Comparison of ENCODE assay signal across 8 cellular contexts in genomic region chr16:70432800-70433455, GRCh38. TPM values are rescaled to one million over a fixed set of nuclear protein-coding genes. Genes with fewer than 3 reads are reported as not detected.
DNase-seq lines count a peak whose midpoint lies in the region; ATAC-seq and TF ChIP-seq lines count a peak whose summit lies in the region.

No MANE protein-coding gene starts in this region.

- H3K27ac ChIP-seq in KMS-11: peak overlapping the region; percentile 39; the same call in 1 of the 2 replicates
- peak overlapping the region; percentile 15 to 84 for H3K27ac ChIP-seq in coronary artery
- no peak overlapping the region for H3K27ac ChIP-seq in trophoblast cell (ENCODE audit: low read depth, low read length)
- peak overlapping the region in 1 of 2 donors; percentile 1 for H3K27ac ChIP-seq in prostate gland

- no peaks in the 10 kb centered on the region for H4K20me1 ChIP-seq in KMS-11 (ENCODE audit: insufficient read depth)

- no peak overlapping the region for H3K4ac ChIP-seq in trophoblast cell (ENCODE audit: low read depth, low read length)

- TF ChIP-seq CTCF in GM12865 (IDR thresholded peaks at IDR 0.05; ENCODE audit: insufficient read depth, low read depth, low read length, missing control alignments): no peak
- TF ChIP-seq CTCF in KMS-11 (conservative IDR thresholded peaks at IDR 0.05; ENCODE audit: low read depth, low read length): no peak
- TF ChIP-seq CTCF in coronary artery (IDR thresholded peaks at IDR 0.05): no peak
- no peak for TF ChIP-seq CTCF in prostate gland (IDR thresholded peaks at IDR 0.05)

- H3K4me3 ChIP-seq in GM12865 (ENCODE audit: low read depth, low read length) (peak overlapping the region; percentile 32), KMS-11 (IDR thresholded peaks at IDR 0.05; ENCODE audit: insufficient read depth, low read depth, low read length) (no peak overlapping the region), coronary artery (peak overlapping the region; percentile 47), trophoblast cell (ENCODE audit: low read depth, low read length) (no peak overlapping the region), prostate gland (no peak overlapping the region)

- H3K79me1 ChIP-seq in trophoblast cell (ENCODE audit: low read length): peaks cover 32% of the 10 kb centered on the region

- DNase-seq in GM12865 (ENCODE audit: low read depth) (peak; percentile 76), coronary artery (ENCODE audit: low spot score) (no peak), trophoblast cell (peak in 1 of 2 donors; percentile 26), prostate gland (ENCODE audit: low spot score) (no peak), NCI-H2029 (lab: John Stamatoyannopoulos, UW) (no peak), HPDE6-E6E7 (ENCODE audit: extremely low spot score) (no peak)

- H4K8ac ChIP-seq in trophoblast cell (ENCODE audit: low read depth, low read length): no peak overlapping the region

- H2BK120ac ChIP-seq in trophoblast cell (ENCODE audit: insufficient read depth, low read length, poor library complexity): no peak overlapping the region

- no peak overlapping the region for H4K12ac ChIP-seq in trophoblast cell (ENCODE audit: low read depth, low read length)

- H3K4me2 ChIP-seq in KMS-11 (peak overlapping the region; percentile 98), trophoblast cell (ENCODE audit: low read length) (no peak overlapping the region)

- H2BK12ac ChIP-seq in trophoblast cell (ENCODE audit: low read length): peak overlapping the region; percentile 10

- H3K36me3 ChIP-seq in KMS-11 (ENCODE audit: insufficient read depth): no peaks in the 10 kb centered on the region; the same call in 1 of the 2 replicates
- peaks cover 5 to 10% of the 10 kb centered on the region in 2 experiments for H3K36me3 ChIP-seq in trophoblast cell (ENCODE audit: control insufficient read depth in 1 of 2, insufficient read depth in 2 of 2, low read length in 2 of 2)
- H3K36me3 ChIP-seq in prostate gland: no peaks in the 10 kb centered on the region

- ATAC-seq in esophagus mucosa: no peak

- no peak overlapping the region for H3K18ac ChIP-seq in trophoblast cell (ENCODE audit: low read length)

- H3K79me2 ChIP-seq in KMS-11 (ENCODE audit: insufficient read depth, low read depth) (peaks cover 89% of the 10 kb centered on the region), trophoblast cell (ENCODE audit: control insufficient read depth, insufficient read depth, low read length, poor library complexity) (peaks cover 18% of the 10 kb centered on the region)

- no peaks in the 10 kb centered on the region for H3K27me3 ChIP-seq in KMS-11 (ENCODE audit: insufficient read depth, low read depth)
- H3K27me3 ChIP-seq in trophoblast cell (ENCODE audit: insufficient read depth, low read length): no peaks in the 10 kb centered on the region
- no peaks in the 10 kb centered on the region for H3K27me3 ChIP-seq in prostate gland (replicated peaks; ENCODE audit: insufficient read depth)

- intact Hi-C loops in prostate gland (cut with DNase I): no loop called here

- no peak overlapping the region for H4K91ac ChIP-seq in trophoblast cell (ENCODE audit: low read depth, low read length)

- no peak overlapping the region for H3K14ac ChIP-seq in trophoblast cell (ENCODE audit: low read length)

- H3K9me3 ChIP-seq in trophoblast cell (ENCODE audit: insufficient read depth, low read depth, low read length) (no peaks in the 10 kb centered on the region), prostate gland (no peaks in the 10 kb centered on the region)

- no CpG with 5 or more reads among the region's 11 CpGs for WGBS in trophoblast cell (ENCODE audit: extremely low coverage, insufficient coverage, insufficient read length)
- WGBS in prostate gland: 38% methylated on average over 11 of the region's 11 CpGs

- H2BK5ac ChIP-seq in trophoblast cell (ENCODE audit: low read depth, low read length, poor library complexity): no peak overlapping the region

- H3K4me1 ChIP-seq in KMS-11 (ENCODE audit: low read depth, poor library complexity, severe bottlenecking): peaks cover 96% of the 10 kb centered on the region
- H3K4me1 ChIP-seq in trophoblast cell (ENCODE audit: control insufficient read depth in 1 of 2, insufficient read depth in 2 of 2, low read length in 2 of 2): peaks cover 57 to 60% of the 10 kb centered on the region in 2 experiments
- peaks cover 3% of the 10 kb centered on the region for H3K4me1 ChIP-seq in prostate gland (replicated peaks)

- no peak overlapping the region for H2AFZ ChIP-seq in KMS-11 (ENCODE audit: low read depth)
- H2AFZ ChIP-seq in trophoblast cell (ENCODE audit: insufficient read depth, low read length, poor library complexity): no peak overlapping the region

- no peak for TF ChIP-seq POLR2A in prostate gland (IDR thresholded peaks at IDR 0.05)

- H3K9ac ChIP-seq in KMS-11 (peak overlapping the region; percentile 19; the same call in 1 of the 2 replicates), trophoblast cell (ENCODE audit: low read length) (no peak overlapping the region)

- no peak overlapping the region for H3K23ac ChIP-seq in trophoblast cell (ENCODE audit: low read length)

- no peak overlapping the region for H2AK5ac ChIP-seq in trophoblast cell (ENCODE audit: low read length)

RNA-seq across cellular contexts. Expression of gene ST3GAL2, which starts 6.0 kb away (rescaled TPM):
- polyA plus RNA-seq in trophoblast cell (2013): 28.0 and 29.6 TPM in 2 replicates
- total RNA-seq in prostate gland (10 to 100 TPM in 1 of 2 donors, 1 to 10 TPM in 1; 8.7 to 54.5 TPM), esophagus mucosa (1.7 TPM)

RNA-seq across cellular contexts. Expression of gene FCSK, which starts 21.5 kb away (rescaled TPM):
- polyA plus RNA-seq in trophoblast cell (2013): 2.9 and 3.5 TPM in 2 replicates
- total RNA-seq in prostate gland (10 to 100 TPM; 23.0 to 33.1 TPM), esophagus mucosa (10.0 TPM)

Comparison
In these comparisons a context has a peak if more than half of its experiments do, and no peak if none do; other contexts are left out.
1. H3K4me3 ChIP-seq: peak in GM12865 (single experiment) and coronary artery (single experiment); none in KMS-11 (single experiment), trophoblast cell (single experiment) and prostate gland (0 of 2).